22 cellular contexts compared by ENCODE assay signal in the genomic region with DNA sequence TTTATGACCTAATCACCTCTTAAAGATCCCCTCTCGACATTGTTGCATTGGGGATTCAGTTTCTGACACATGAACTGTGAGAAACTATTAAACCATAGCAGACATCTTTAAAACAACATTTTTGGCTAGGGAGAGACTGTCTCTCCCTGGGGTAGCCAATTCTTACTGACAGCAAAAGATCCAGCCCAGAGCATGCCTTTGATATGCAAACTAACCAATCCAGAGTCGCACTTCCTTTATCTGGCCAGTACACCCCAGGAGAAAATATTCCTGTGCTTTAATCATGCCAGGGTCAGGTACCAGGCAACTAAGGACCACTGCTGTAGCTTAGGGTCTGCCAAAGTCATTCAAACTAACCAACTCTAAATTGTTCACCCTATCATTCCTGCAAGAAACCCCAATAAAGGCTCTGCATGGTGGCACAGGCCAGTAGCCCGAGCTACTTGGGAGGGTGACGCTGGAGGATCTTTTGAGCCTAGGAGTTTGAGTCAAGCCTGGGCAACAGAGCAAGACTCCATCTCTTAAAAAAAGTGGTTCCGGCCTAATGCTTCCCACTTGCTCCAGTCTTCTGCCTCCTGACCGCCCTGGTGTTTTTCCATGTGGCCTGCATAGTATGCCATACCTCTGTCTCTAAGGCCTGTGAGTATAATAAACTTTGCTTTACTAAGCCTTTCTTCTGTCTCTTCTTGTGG.
"Had no signal": no experiment of that assay in that cellular context is flagged by ENCODE, and none has a peak within 500 bp of the region (broad histone marks: within the 10 kb centered on the region; RNA-seq: fewer than 3 reads in every experiment).

No MANE protein-coding gene starts in this region.

- H3K27ac ChIP-seq: SK-N-MC had no signal

- ATAC-seq: activated CD8-positive, alpha-beta memory T cell treated with anti-CD3 and anti-CD28 coated beads, Interleukin-2, amount 10 ng/mL, durations not matched to agents 7 days and 5 days; activated T-cell treated with anti-CD3 and anti-CD28 coated beads, Interleukin-2, amount 50 U/mL, for 4 hours; activated T-helper 17 cell treated with anti-CD3 and anti-CD28 coated beads, Interleukin-2, amount 50 U/mL, for 72 hours; T-cell had no signal

- FAIRE-seq: colon had no signal

- H3K4me3 ChIP-seq: SK-N-MC had no signal

- DNase-seq: activated B cell treated with CpG ODN at 0.5 μM for 24 hours; activated CD4-positive, alpha-beta T cell treated with anti-CD3 and anti-CD28 coated beads for 1 hour; activated CD4-positive, alpha-beta T cell treated with anti-CD3 and anti-CD28 coated beads, Interleukin-2, amount 10 ng/mL, durations not matched to agents 24 days and 14 days; activated CD4-positive, alpha-beta T cell treated with anti-CD3 and anti-CD28 coated beads, Interleukin-2, amount 50 U/mL, for 48 hours; activated CD8-positive, alpha-beta memory T cell treated with anti-CD3 and anti-CD28 coated beads, Interleukin-2, amount 10 ng/mL, durations not matched to agents 7 days and 5 days; activated gamma-delta T cell; activated naive CD4-positive, alpha-beta T cell treated with anti-CD3 and anti-CD28 coated beads for 36 hours; activated T-cell treated with anti-CD3 and anti-CD28 coated beads, Interleukin-2, amount 50 U/mL, for 4 hours; cerebellar nuclear complex; NCI-H1092; NCI-H1417; NCI-H1930; NCI-H2171; NCI-H226; NCI-H526 treated with DMSO at 0.1 percent for 48 hours; NCI-H82; SIG-M5; T-cell; T-helper 2 cell had no signal
